8 cellular contexts compared by ENCODE assay signal in the genomic region with DNA sequence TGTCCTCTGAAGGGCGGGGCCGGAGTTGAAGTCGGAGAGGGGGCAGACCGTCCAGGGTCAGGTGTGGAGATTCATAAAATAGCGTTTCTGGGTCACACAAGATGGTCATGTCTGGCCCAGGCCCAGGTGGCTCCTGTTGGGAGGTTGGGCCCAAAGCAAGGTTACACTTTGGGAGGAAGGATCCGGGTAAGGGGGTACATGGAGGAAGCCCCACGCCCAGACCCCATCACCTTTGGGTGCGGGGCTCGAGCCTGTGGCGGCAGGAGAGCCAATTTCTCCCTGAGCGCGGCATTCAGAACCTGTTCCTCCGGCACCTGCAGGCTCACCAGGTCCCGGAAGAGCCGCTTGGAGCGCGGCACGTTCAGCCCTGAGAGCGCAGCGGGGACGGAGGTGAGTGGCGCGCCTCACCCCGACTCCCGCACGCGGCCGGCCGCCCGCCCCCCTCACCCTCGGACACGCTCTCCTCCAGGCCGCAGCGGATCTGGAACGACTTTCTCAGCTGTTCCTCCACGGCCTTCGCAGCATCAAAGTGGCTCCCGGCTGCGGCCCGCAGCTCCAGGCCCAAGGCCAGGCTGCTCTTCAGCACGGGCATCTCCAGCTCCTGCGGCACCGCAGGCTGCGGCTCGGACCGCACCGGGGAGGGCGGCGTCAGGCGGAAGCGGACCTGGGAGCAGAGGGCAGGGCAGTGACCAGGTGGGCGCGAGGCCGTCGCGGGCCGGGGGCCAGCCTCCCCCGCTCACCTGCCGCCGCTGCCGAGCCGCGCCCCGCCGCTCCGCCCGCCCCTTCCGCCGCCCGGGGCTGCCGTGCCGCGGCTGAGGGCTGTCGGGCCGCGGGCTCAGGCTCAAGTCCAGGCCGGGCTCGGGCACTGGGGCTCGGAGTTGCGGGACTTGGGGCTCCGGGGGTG. TPM values are rescaled to one million over a fixed set of nuclear protein-coding genes. Genes with fewer than 3 reads are reported as not detected.
DNase-seq lines count a peak whose midpoint lies in the region; ATAC-seq and TF ChIP-seq lines count a peak whose summit lies in the region.

No MANE protein-coding gene starts in this region.

- peak overlapping the region; percentile 78 to 95 for H3K4me3 ChIP-seq in CD4-positive, alpha-beta memory T cell (ENCODE audit: low read length in 2 of 2)
- peak overlapping the region; percentile 81 to 95 (median 87) for H3K4me3 ChIP-seq in mammary epithelial cell (replicated peaks in 1 of 3; ENCODE audit: insufficient read depth in 1 of 3, low read depth in 2 of 3, low read length in 3 of 3)
- peak overlapping the region; percentile 95 for H3K4me3 ChIP-seq in kidney epithelial cell (ENCODE audit: low read depth, low read length)

- CTCF ChIA-PET in CD4-positive, alpha-beta memory T cell (lab: Charles Lee; ENCODE audit: partially characterized antibody), result interaction anchor here (0.6 to 2.7 kb wide), 6 partner anchors 15 to 256 kb away, joined by 3 to 8 read pairs (median 4); partner anchors contain the start of genes FBXO24 and LRCH4
- CTCF ChIA-PET in mammary epithelial cell (lab: Charles Lee; ENCODE audit: low non-redundant PET), result interaction anchor here (1.0 kb wide), 1 partner anchor 15 kb away, joined by 3 read pairs; no protein-coding TSS in a partner anchor

- H3K4me1 Mint-ChIP-seq in CD4-positive, alpha-beta memory T cell, result peaks cover 24 to 55% (median 40%) of the 10 kb centered on the region in 4 donors

- no peaks in the 10 kb centered on the region for H3K27me3 Mint-ChIP-seq in CD4-positive, alpha-beta memory T cell

- peaks cover 49% of the 10 kb centered on the region for H3K4me1 ChIP-seq in CD4-positive, alpha-beta memory T cell (ENCODE audit: insufficient read depth, low read length)
- H3K4me1 ChIP-seq in mammary epithelial cell (ENCODE audit: insufficient read depth, low read length), result peaks cover 20% of the 10 kb centered on the region

- peaks cover 12 to 45% of the 10 kb centered on the region in 2 donors for H3K36me3 Mint-ChIP-seq in CD4-positive, alpha-beta memory T cell

- H3K4me2 ChIP-seq in mammary epithelial cell (ENCODE audit: insufficient read depth, low read depth, low read length), result peak overlapping the region; percentile 92

- peak overlapping the region; percentile 85 to 95 (median 92) for H3K4me3 Mint-ChIP-seq in CD4-positive, alpha-beta memory T cell

- in situ Hi-C loops in mammary epithelial cell (cut with MboI; ENCODE audit: low sequenced_read_pairs in 2 of 2), result no loop called here

- peaks cover 0 to 1% (median 0%) of the 10 kb centered on the region in 8 donors for H3K9me3 Mint-ChIP-seq in CD4-positive, alpha-beta memory T cell

- peak overlapping the region; percentile 92 for H3K27ac ChIP-seq in CD4-positive, alpha-beta memory T cell (ENCODE audit: low read depth, low read length)
- H3K27ac ChIP-seq in mammary epithelial cell (ENCODE audit: insufficient read depth, low read depth, low read length), result peak overlapping the region; percentile 70

- no peaks in the 10 kb centered on the region for H3K27me3 ChIP-seq in CD4-positive, alpha-beta memory T cell (ENCODE audit: insufficient read depth, low read length)
- H3K27me3 ChIP-seq in mammary epithelial cell (ENCODE audit: insufficient read depth, low read length) (no peaks in the 10 kb centered on the region), kidney epithelial cell (ENCODE audit: control insufficient read depth, insufficient read depth, low read length) (no peaks in the 10 kb centered on the region)

- peak; percentile 46 to 58 (median 53) for DNase-seq in CD4-positive, alpha-beta memory T cell
- DNase-seq in T-helper 2 cell, result peak in 3 of 5 experiments; percentile 20 to 73 (median 36)
- peak; percentile 46 for DNase-seq in mammary epithelial cell
- no peak for DNase-seq in kidney epithelial cell (ENCODE audit: low read depth)
- DNase-seq in stimulated activated CD4-positive, alpha-beta T cell treated with anti-CD3 and anti-CD28 coated beads, Interleukin-2, amount 100 ng/mL, for 48 hours, result peak; percentile 35 to 40
- DNase-seq in NCI-H187 treated with DMSO at 0.1 percent for 48 hours (lab: John Stamatoyannopoulos, UW), result no peak

- peaks cover 22% of the 10 kb centered on the region for H3K36me3 ChIP-seq in CD4-positive, alpha-beta memory T cell (ENCODE audit: insufficient read depth, low read length)
- H3K36me3 ChIP-seq in mammary epithelial cell (ENCODE audit: insufficient read depth, low read length) (peaks cover 15% of the 10 kb centered on the region), kidney epithelial cell (ENCODE audit: control insufficient read depth, insufficient read depth, low read length) (peaks cover 2% of the 10 kb centered on the region)

- intact Hi-C loops in CD4-positive, alpha-beta memory T cell (cut with micrococcal nuclease), result loop anchor here (1.0 to 2.0 kb wide), 3 partner anchors 7 to 44 kb away; partner anchors contain the start of genes TSC22D4 and ZCWPW1
- intact Hi-C loops in mammary epithelial cell (cut with micrococcal nuclease), result loop anchor here (1.0 kb wide), 1 partner anchor 15 kb away; no protein-coding TSS in a partner anchor

- 2% methylated on average over 17 of the region's 81 CpGs for WGBS in mammary epithelial cell (ENCODE audit: low coverage, missing lambda C conversion rate)

- peak; percentile 25 for ATAC-seq in GM19351 (IDR thresholded peaks at IDR 0.05; ENCODE audit: unreplicated experiment)
- peak; percentile 33 for ATAC-seq in HG03439 (IDR thresholded peaks at IDR 0.05; ENCODE audit: unreplicated experiment)

- H4K20me1 ChIP-seq in mammary epithelial cell (ENCODE audit: insufficient read depth, low read length), result no peaks in the 10 kb centered on the region

- dilution Hi-C loops in mammary epithelial cell (cut with HindIII; ENCODE audit: low sequenced_read_pairs), result loop anchor here (10.0 kb wide), 2 partner anchors 179 to 239 kb away; partner anchors contain the start of genes GNB2 and MOSPD3

- POLR2A ChIA-PET in CD4-positive, alpha-beta memory T cell (lab: Charles Lee; ENCODE audit: partially characterized antibody), result interaction anchor here (0.6 to 7.0 kb wide), 24 partner anchors 7 to 386 kb away, joined by 3 to 74 read pairs (median 6); partner anchors contain the start of genes FBXO24, LAMTOR4, LRCH4 and MEPCE

- TF ChIP-seq CTCF in mammary epithelial cell (conservative IDR thresholded peaks at IDR 0.05 in 1 of 2, IDR thresholded peaks at IDR 0.05 in 1 of 2; ENCODE audit: extremely low read depth in 1 of 2, insufficient read depth in 1 of 2, low read depth in 1 of 2, low read length in 2 of 2) (no peak), kidney epithelial cell (IDR thresholded peaks at IDR 0.05; ENCODE audit: insufficient read depth, low read length, poor library complexity, severe bottlenecking) (no peak)

- H3K79me2 ChIP-seq in mammary epithelial cell (ENCODE audit: insufficient read depth, low read length), result peaks cover 56% of the 10 kb centered on the region

- peak overlapping the region; percentile 80 for H2AFZ ChIP-seq in mammary epithelial cell (ENCODE audit: low read depth, low read length)

- H3K9me3 ChIP-seq in CD4-positive, alpha-beta memory T cell (ENCODE audit: control insufficient read depth in 1 of 2, low read length in 2 of 2), result no peaks in the 10 kb centered on the region
- H3K9me3 ChIP-seq in mammary epithelial cell (replicated peaks; ENCODE audit: insufficient read depth, low read length), result no peaks in the 10 kb centered on the region

- peak overlapping the region; percentile 66 for H3K9ac ChIP-seq in mammary epithelial cell (ENCODE audit: insufficient read depth, low read length)

- TSS peak; percentile 43 for BruUV-seq in mammary epithelial cell (replicated peaks; lab: Mats Ljungman, UMichigan)

- H3K27ac Mint-ChIP-seq in CD4-positive, alpha-beta memory T cell, result peak overlapping the region; percentile 81 to 99 (median 94)

RNA-seq across cellular contexts. Expression of gene PPP1R35, which starts 0.6 kb away (rescaled TPM):
- total RNA-seq in CD4-positive, alpha-beta memory T cell, result 10 to 100 TPM; 77.7 to 83.8 TPM
- polyA plus RNA-seq in CD4-positive, alpha-beta memory T cell, result 10 to 100 TPM; 28.6 to 49.7 TPM
- total RNA-seq in mammary epithelial cell, result 10 to 100 TPM; 13.8 to 36.3 TPM
- polyA plus RNA-seq in mammary epithelial cell, result 20.3 TPM
- polyA minus RNA-seq in mammary epithelial cell, result 19.4 TPM
- 28.0 and 39.8 TPM in 2 replicates for total RNA-seq in kidney epithelial cell

RNA-seq across cellular contexts. Expression of gene MEPCE, which starts 6.0 kb away (rescaled TPM):
- total RNA-seq in CD4-positive, alpha-beta memory T cell, result 10 to 100 TPM; 57.3 to 58.8 TPM
- polyA plus RNA-seq in CD4-positive, alpha-beta memory T cell, result 10 to 100 TPM in 1 of 2 donors, 1 to 10 TPM in 1; 7.9 to 11.8 TPM
- 10 to 100 TPM; 23.2 to 39.5 TPM for total RNA-seq in mammary epithelial cell
- polyA plus RNA-seq in mammary epithelial cell, result 24.1 TPM
- polyA minus RNA-seq in mammary epithelial cell, result 37.6 TPM
- total RNA-seq in kidney epithelial cell, result 29.7 and 30.0 TPM in 2 replicates

RNA-seq across cellular contexts. Expression of gene ZCWPW1, which starts 7.2 kb away (rescaled TPM):
- total RNA-seq in CD4-positive, alpha-beta memory T cell, result 10 to 100 TPM; 10.1 to 12.4 TPM
- 1 to 10 TPM; 5.0 to 6.1 TPM for polyA plus RNA-seq in CD4-positive, alpha-beta memory T cell
- total RNA-seq in mammary epithelial cell (1 to 10 TPM; 1.0 to 1.7 TPM), kidney epithelial cell (0.88 and 1.8 TPM in 2 replicates)
- 1.1 TPM for polyA plus RNA-seq in mammary epithelial cell
- polyA minus RNA-seq in mammary epithelial cell, result 0.36 TPM

RNA-seq across cellular contexts. Expression of gene SPACDR, which starts 28.4 kb away (rescaled TPM):
- 1 to 10 TPM; 4.6 to 5.7 TPM for total RNA-seq in CD4-positive, alpha-beta memory T cell
- under 1 TPM; 0.26 to 0.34 TPM for polyA plus RNA-seq in CD4-positive, alpha-beta memory T cell
- total RNA-seq in mammary epithelial cell (under 1 TPM in 1 of 2 donors, not detected in 1; 0.59 TPM), kidney epithelial cell (not detected in 2 replicates)
- polyA plus RNA-seq in mammary epithelial cell, result 0.33 TPM
- not detected for polyA minus RNA-seq in mammary epithelial cell

RNA-seq across cellular contexts. Expression of gene TSC22D4, which starts 43.4 kb away (rescaled TPM):
- 100 to 1,000 TPM; 144 to 154 TPM for total RNA-seq in CD4-positive, alpha-beta memory T cell
- 10 to 100 TPM; 30.0 to 34.5 TPM for polyA plus RNA-seq in CD4-positive, alpha-beta memory T cell
- total RNA-seq in mammary epithelial cell (10 to 100 TPM; 12.0 to 35.2 TPM), kidney epithelial cell (41.6 and 45.3 TPM in 2 replicates)
- polyA plus RNA-seq in mammary epithelial cell, result 20.6 TPM
- polyA minus RNA-seq in mammary epithelial cell, result 14.0 TPM

Comparison
In these comparisons a context has a peak if more than half of its experiments do, and no peak if none do; other contexts are left out.
1. DNase-seq: peak in CD4-positive, alpha-beta memory T cell (5 of 5), T-helper 2 cell (3 of 5), mammary epithelial cell (single experiment) and stimulated activated CD4-positive, alpha-beta T cell treated with anti-CD3 and anti-CD28 coated beads, Interleukin-2, amount 100 ng/mL, for 48 hours (2 of 2); none in kidney epithelial cell (single experiment) and NCI-H187 treated with DMSO at 0.1 percent for 48 hours (single experiment).
2. Peak in every context shown above with its lines, with median percentiles within 50 percentile points of each other: H3K4me3 ChIP-seq.